10 cellular contexts compared by ENCODE assay signal in genomic region chr10:48606530-48607355, GRCh38. TPM values are rescaled to one million over a fixed set of nuclear protein-coding genes. Genes with fewer than 3 reads are reported as not detected.
DNase-seq lines count a peak whose midpoint lies in the region; ATAC-seq and TF ChIP-seq lines count a peak whose summit lies in the region.
"Had no signal": no experiment of that assay in that cellular context is flagged by ENCODE, and none has a peak within 500 bp of the region (broad histone marks: within the 10 kb centered on the region; RNA-seq: fewer than 3 reads in every experiment).

No MANE protein-coding gene starts in this region.

- H3K27me3 ChIP-seq in Panc1 (ENCODE audit: control insufficient read depth, insufficient read depth, low read length) (peaks cover 11% of the 10 kb centered on the region), esophagus muscularis mucosa (peaks cover 0 to 18% (median 0%) of the 10 kb centered on the region in 4 donors), WERI-Rb-1 (ENCODE audit: insufficient read depth, low read depth, severe bottlenecking) (no peaks in the 10 kb centered on the region)

- TF ChIP-seq EP300 in esophagus muscularis mucosa (IDR thresholded peaks at IDR 0.05): no peak

- peak; percentile 28; the same call in 1 of the 2 replicates for ATAC-seq in Panc1
- ATAC-seq in omental fat pad (ENCODE audit: low FRiP score): peak; percentile 25
- ATAC-seq: stimulated activated naive CD8-positive, alpha-beta T cell treated with anti-CD3 and anti-CD28 coated beads, Interleukin-15, amount 100 ng/mL, for 72 hours had no signal

- H3K27ac ChIP-seq in Panc1 (ENCODE audit: low read length) (no peak overlapping the region), esophagus muscularis mucosa (replicated peaks in 1 of 4) (peak overlapping the region in 1 of 4 donors; percentile 23), WERI-Rb-1 (no peak overlapping the region)

- H3K4me3 Mint-ChIP-seq in Calu3 (ENCODE audit: low read depth, unreplicated experiment): no peak overlapping the region
- H3K4me3 Mint-ChIP-seq: stimulated activated naive CD8-positive, alpha-beta T cell treated with anti-CD3 and anti-CD28 coated beads, Interleukin-15, amount 100 ng/mL, for 72 hours had no signal

- no peaks in the 10 kb centered on the region for H3K4me1 Mint-ChIP-seq in Calu3 (ENCODE audit: low read depth, unreplicated experiment)

- no peak overlapping the region for H3K27ac Mint-ChIP-seq in Calu3 (ENCODE audit: unreplicated experiment)
- H3K27ac Mint-ChIP-seq: stimulated activated naive CD8-positive, alpha-beta T cell treated with anti-CD3 and anti-CD28 coated beads, Interleukin-15, amount 100 ng/mL, for 72 hours had no signal

- peaks cover 86% of the 10 kb centered on the region for H3K27me3 Mint-ChIP-seq in Calu3 (ENCODE audit: unreplicated experiment)

- POLR2A ChIA-PET in Panc1 (lab: Charles Lee): no interaction called here

- CTCF ChIA-PET in Calu3 (lab: Charles Lee): interaction anchor here (1.0 kb wide), 1 partner anchor 52 kb away, joined by 3 read pairs; no protein-coding TSS in a partner anchor
- CTCF ChIA-PET in Panc1 (lab: Charles Lee): interaction anchor here (0.5 to 1.4 kb wide), 2 partner anchors 49 kb away, joined by 4 to 5 read pairs; no protein-coding TSS in a partner anchor

- H3K4me3 ChIP-seq in Panc1 (ENCODE audit: low read depth in 2 of 2, low read length in 2 of 2): no peak overlapping the region
- H3K4me3 ChIP-seq in esophagus muscularis mucosa: no peak overlapping the region
- H3K4me3 ChIP-seq in WERI-Rb-1 (ENCODE audit: low read depth, low read length): no peak overlapping the region

- DNase-seq in Calu3 (peak; percentile 15), Panc1 (ENCODE audit: low read depth, low spot score) (peak; percentile 64), esophagus muscularis mucosa (ENCODE audit: extremely low spot score) (peak; percentile 89), omental fat pad (ENCODE audit: low spot score) (no peak), WERI-Rb-1 (no peak), NCI-H526 (lab: John Stamatoyannopoulos, UW) (no peak), NCI-H510A treated with DMSO at 0.1 percent for 48 hours (lab: John Stamatoyannopoulos, UW) (no peak)
- no peak for DNase-seq in stimulated activated CD4-positive, alpha-beta T cell treated with anti-CD3 and anti-CD28 coated beads, Interleukin-1b, Interleukin-23, amount 100 ng/mL, for 48 hours
- DNase-seq: kidney; stimulated activated naive CD8-positive, alpha-beta T cell treated with anti-CD3 and anti-CD28 coated beads, Interleukin-15, amount 100 ng/mL, for 72 hours had no signal

- BruUV-seq in Calu3 (replicated peaks; lab: Mats Ljungman, UMichigan): no TSS peak
- BruUV-seq in Panc1 (replicated peaks; lab: Mats Ljungman, UMichigan): no TSS peak

- no peak for TF ChIP-seq POLR2A in esophagus muscularis mucosa (IDR thresholded peaks at IDR 0.05; ENCODE audit: low read depth)

- no peaks in the 10 kb centered on the region for H3K4me1 ChIP-seq in Panc1 (ENCODE audit: control insufficient read depth, insufficient read depth, low read length)
- peaks cover 11 to 31% (median 20%) of the 10 kb centered on the region in 4 donors for H3K4me1 ChIP-seq in esophagus muscularis mucosa

- H3K36me3 ChIP-seq in Panc1 (ENCODE audit: control insufficient read depth, insufficient read depth, low read length) (peaks cover 2% of the 10 kb centered on the region; the same call in 1 of the 2 replicates), esophagus muscularis mucosa (no peaks in the 10 kb centered on the region), WERI-Rb-1 (no peaks in the 10 kb centered on the region)

- intact Hi-C loops in Calu3 (cut with micrococcal nuclease; ENCODE audit: unreplicated experiment) (loop anchor here (5.0 kb wide), 1 partner anchor 54 kb away; no protein-coding TSS in a partner anchor), Panc1 (cut with micrococcal nuclease; ENCODE audit: unreplicated experiment) (no loop called here), esophagus muscularis mucosa (cut with DNase I) (no loop called here)

- H3K9me3 ChIP-seq in Panc1 (ENCODE audit: control insufficient read depth, insufficient read depth, low read depth, low read length) (no peaks in the 10 kb centered on the region), esophagus muscularis mucosa (no peaks in the 10 kb centered on the region), WERI-Rb-1 (ENCODE audit: severe bottlenecking) (no peaks in the 10 kb centered on the region)

- TF ChIP-seq CTCF in Calu3 (IDR thresholded peaks at IDR 0.05; ENCODE audit: unreplicated experiment): no peak
- TF ChIP-seq CTCF in Panc1 (IDR thresholded peaks at IDR 0.05): no peak
- no peak for TF ChIP-seq CTCF in esophagus muscularis mucosa (IDR thresholded peaks at IDR 0.05)
- TF ChIP-seq CTCF in omental fat pad (IDR thresholded peaks at IDR 0.05): no peak
- no peak for TF ChIP-seq CTCF in WERI-Rb-1 (IDR thresholded peaks at IDR 0.05; ENCODE audit: low read depth, low read length)

- 73% methylated on average over 8 of the region's 8 CpGs for WGBS in esophagus muscularis mucosa

- in situ Hi-C loops in Panc1 (cut with HindIII; ENCODE audit: low pct_unique_long_range_greater_than_20kb, low sequenced_read_pairs): no loop called here

- no peaks in the 10 kb centered on the region for H3K36me3 Mint-ChIP-seq in Calu3 (ENCODE audit: insufficient read depth, unreplicated experiment)

- no peaks in the 10 kb centered on the region for H3K9me3 Mint-ChIP-seq in Calu3 (ENCODE audit: low read depth, unreplicated experiment)
- H3K9me3 Mint-ChIP-seq: stimulated activated naive CD8-positive, alpha-beta T cell treated with anti-CD3 and anti-CD28 coated beads, Interleukin-15, amount 100 ng/mL, for 72 hours had no signal

RNA-seq across cellular contexts. Expression of gene ARHGAP22, which starts 1.9 kb away (rescaled TPM):
- total RNA-seq in Calu3 (2022): 1.0 and 1.6 TPM in 2 replicates
- total RNA-seq in Panc1 (2021; ENCODE audit: unreplicated experiment): 1.8 TPM
- polyA plus RNA-seq in Panc1 (2012; ENCODE audit: insufficient read length): 1.1 TPM
- 1 to 10 TPM; 2.2 to 9.1 (median 4.8) TPM for total RNA-seq in esophagus muscularis mucosa
- total RNA-seq in omental fat pad: 10 to 100 TPM in 2 of 4 donors, 1 to 10 TPM in 2; 3.2 to 24.0 (median 9.9) TPM

Comparison
In these comparisons a context has a peak if more than half of its experiments do, and no peak if none do; other contexts are left out.
1. DNase-seq: peak in Calu3 (single experiment), Panc1 (single experiment) and esophagus muscularis mucosa (single experiment); none in omental fat pad (single experiment), WERI-Rb-1 (single experiment), stimulated activated CD4-positive, alpha-beta T cell treated with anti-CD3 and anti-CD28 coated beads, Interleukin-1b, Interleukin-23, amount 100 ng/mL, for 48 hours (single experiment), NCI-H526 (0 of 2) and NCI-H510A treated with DMSO at 0.1 percent for 48 hours (single experiment).